ENCODE assay signal across 11 cellular contexts in the genomic region with DNA sequence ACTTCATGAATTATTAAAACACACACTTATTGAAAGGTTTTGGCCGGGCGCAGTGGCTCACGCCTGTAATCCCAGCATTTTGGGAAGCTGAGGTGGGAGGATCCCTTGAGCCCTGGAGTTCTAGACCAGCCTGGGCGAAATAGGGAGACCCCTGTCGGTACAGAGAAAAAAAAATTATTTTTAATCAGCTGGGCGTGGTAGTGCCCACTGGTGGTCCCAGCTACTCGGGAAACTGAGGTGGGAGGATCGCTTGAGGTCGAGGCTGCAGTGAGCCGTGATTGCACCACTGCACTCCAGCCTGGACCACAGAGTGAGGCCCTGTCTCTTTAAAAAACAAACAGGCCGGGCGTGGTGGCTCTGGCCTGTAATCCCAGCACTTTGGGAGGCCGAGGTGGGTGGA. TPM values are rescaled to one million over a fixed set of nuclear protein-coding genes. Genes with fewer than 3 reads are reported as not detected.
A peak's percentile ranks its signal among the peaks of the same experiment; 100 is the strongest.
DNase-seq lines count a peak whose midpoint lies in the region; ATAC-seq, FAIRE-seq and TF ChIP-seq lines count a peak whose summit lies in the region.
"Had no signal": no experiment of that assay in that cellular context is flagged by ENCODE, and none has a peak within 500 bp of the region (broad histone marks: within the 10 kb centered on the region; RNA-seq: fewer than 3 reads in every experiment).

No MANE protein-coding gene starts in this region.

- H4K20me1 ChIP-seq in HCT116 (ENCODE audit: insufficient read depth) (no peaks in the 10 kb centered on the region), K562 (replicated peaks; ENCODE audit: control insufficient read depth, insufficient read depth, low read length) (no peaks in the 10 kb centered on the region)

- H2AFZ ChIP-seq in HCT116 (ENCODE audit: low read depth, low read length, poor library complexity, severe bottlenecking) (no peak overlapping the region), K562 (ENCODE audit: low read depth, low read length) (no peak overlapping the region)

- POLR2A ChIA-PET in CD8-positive, alpha-beta memory T cell (lab: Charles Lee): interaction anchor here (0.8 kb wide), 1 partner anchor 16 kb away, joined by 6 read pairs; no protein-coding TSS in a partner anchor
- POLR2A ChIA-PET in HCT116 (lab: Charles Lee) (interaction anchor here (1.5 kb wide), 1 partner anchor 28 kb away, joined by 4 read pairs; no protein-coding TSS in a partner anchor), K562 (lab: Yijun Ruan, JAX) (interaction anchor here (0.6 to 1.5 kb wide), 5 partner anchors 9 to 668 kb away, joined by 3 to 6 read pairs (median 3); no protein-coding TSS in a partner anchor)

- H3K4me3 ChIP-seq in CD8-positive, alpha-beta memory T cell (ENCODE audit: low read length): no peak overlapping the region
- H3K4me3 ChIP-seq in HCT116 (replicated peaks in 1 of 2; ENCODE audit: low read depth in 1 of 2, low read length in 2 of 2): peak overlapping the region in 1 of 2 experiments; percentile 78; a peak in 1 of 4 replicates
- H3K4me3 ChIP-seq in K562: no peak overlapping the region

- H3K4me1 Mint-ChIP-seq in CD8-positive, alpha-beta memory T cell: peaks cover 27 to 33% (median 33%) of the 10 kb centered on the region in 3 donors
- H3K4me1 Mint-ChIP-seq in natural killer cell treated with Interleukin-12 subunit alpha and Interleukin-12 subunit beta and Interleukin-15 and Interleukin-18, amount 100 ng/mL, for 72 hours (ENCODE audit: low read depth in 2 of 2): peaks cover 14 to 15% of the 10 kb centered on the region in 2 donors

- TF ChIP-seq POLR2A in HCT116 (IDR thresholded peaks at IDR 0.05; ENCODE audit: borderline replicate concordance, extremely low read depth, insufficient read depth, insufficient read length) (no peak), K562 (conservative IDR thresholded peaks at IDR 0.05) (no peak)

- no peak for FAIRE-seq in K562 (lab: Jason Lieb, UNC)
- FAIRE-seq: keratinocyte had no signal

- intact Hi-C loops in HCT116 (cut with micrococcal nuclease): no loop called here
- intact Hi-C loops in K562 (cut with micrococcal nuclease): loop anchor here (5.0 kb wide), 1 partner anchor 65 kb away; a partner anchor contains a TSS

- peaks cover 0 to 35% (median 3%) of the 10 kb centered on the region in 3 donors for H3K36me3 Mint-ChIP-seq in CD8-positive, alpha-beta memory T cell
- no peaks in the 10 kb centered on the region for H3K36me3 Mint-ChIP-seq in natural killer cell treated with Interleukin-12 subunit alpha and Interleukin-12 subunit beta and Interleukin-15 and Interleukin-18, amount 100 ng/mL, for 72 hours

- DNase-seq in CD8-positive, alpha-beta memory T cell: no peak
- no peak for DNase-seq in HCT116 (ENCODE audit: low read depth, low spot score)
- no peak for DNase-seq in K562 (ENCODE audit: extremely low read depth in 1 of 4, low spot score in 3 of 4)
- no peak for DNase-seq in natural killer cell treated with Interleukin-12 subunit alpha and Interleukin-12 subunit beta and Interleukin-15 and Interleukin-18, amount 100 ng/mL, for 72 hours (ENCODE audit: low spot score)
- no peak for DNase-seq in activated CD4-positive, CD25-positive, alpha-beta regulatory T cell treated with anti-CD3 and anti-CD28 coated beads, Interleukin-2, amount 50 U/mL, for 72 hours
- no peak for DNase-seq in NCI-H2029 treated with DMSO at 0.1 percent for 48 hours (lab: John Stamatoyannopoulos, UW)

- H3K36me3 ChIP-seq in CD8-positive, alpha-beta memory T cell (ENCODE audit: insufficient read depth, low read length): no peaks in the 10 kb centered on the region
- H3K36me3 ChIP-seq in HCT116 (ENCODE audit: control insufficient read depth in 1 of 2, insufficient read depth in 2 of 2, low read length in 2 of 2) (no peaks in the 10 kb centered on the region), K562 (ENCODE audit: control insufficient read depth, insufficient read depth, low read length) (peaks cover 15% of the 10 kb centered on the region; the same call in 1 of the 3 replicates)

- H3K4me1 ChIP-seq in CD8-positive, alpha-beta memory T cell (ENCODE audit: insufficient read depth, low read length): peaks cover 11% of the 10 kb centered on the region
- peaks cover 22 to 32% of the 10 kb centered on the region in 2 experiments for H3K4me1 ChIP-seq in HCT116 (ENCODE audit: control insufficient read depth in 1 of 2, insufficient read depth in 2 of 2, low read length in 2 of 2)
- peaks cover 20 to 29% of the 10 kb centered on the region in 2 experiments for H3K4me1 ChIP-seq in K562 (replicated peaks in 1 of 2; ENCODE audit: control insufficient read depth in 2 of 2, insufficient read depth in 2 of 2, low read length in 2 of 2)

- RAD21 ChIA-PET in HCT116 (lab: Charles Lee; ENCODE audit: low non-redundant PET in 1 of 2, low total read pairs in 2 of 2, uncharacterized antibody in 2 of 2, unreplicated experiment in 2 of 2): no interaction called here

- no peaks in the 10 kb centered on the region for H3K27me3 ChIP-seq in CD8-positive, alpha-beta memory T cell (ENCODE audit: insufficient read depth, low read length, poor library complexity, severe bottlenecking)
- H3K27me3 ChIP-seq in HCT116 (ENCODE audit: insufficient read depth, low read length) (no peaks in the 10 kb centered on the region), K562 (ENCODE audit: control insufficient read depth in 2 of 2, insufficient read depth in 2 of 2, low read length in 2 of 2) (no peaks in the 10 kb centered on the region)

- H3K9ac ChIP-seq in HCT116 (ENCODE audit: low read length): no peak overlapping the region
- H3K9ac ChIP-seq in K562 (ENCODE audit: insufficient read depth in 1 of 2, low read depth in 2 of 2, low read length in 2 of 2): no peak overlapping the region

- 31% methylated on average over 13 of the region's 13 CpGs for WGBS in K562 (ENCODE audit: insufficient coverage, low coverage, missing lambda C conversion rate)

- no peaks in the 10 kb centered on the region for H3K9me3 ChIP-seq in CD8-positive, alpha-beta memory T cell (ENCODE audit: low read length)
- H3K9me3 ChIP-seq in HCT116 (ENCODE audit: control insufficient read depth in 1 of 2, insufficient read depth in 1 of 2, low read depth in 1 of 2, low read length in 2 of 2): no peaks in the 10 kb centered on the region
- no peaks in the 10 kb centered on the region for H3K9me3 ChIP-seq in K562 (replicated peaks; ENCODE audit: control insufficient read depth, insufficient read depth, low read depth, low read length)

- BruUV-seq in HCT116 (replicated peaks; lab: Mats Ljungman, UMichigan) (no TSS peak), K562 (replicated peaks; lab: Mats Ljungman, UMichigan) (no TSS peak)

- no peaks in the 10 kb centered on the region for H3K9me2 ChIP-seq in HCT116 (ENCODE audit: insufficient read depth)

- H3K4me3 Mint-ChIP-seq in CD8-positive, alpha-beta memory T cell: peak overlapping the region; percentile 96 to 99 (median 98)
- peak overlapping the region; percentile 98 for H3K4me3 Mint-ChIP-seq in natural killer cell treated with Interleukin-12 subunit alpha and Interleukin-12 subunit beta and Interleukin-15 and Interleukin-18, amount 100 ng/mL, for 72 hours

- TF ChIP-seq EP300 in K562 (IDR thresholded peaks at IDR 0.05; ENCODE audit: low read length): no peak

- no peaks in the 10 kb centered on the region for H3K9me3 Mint-ChIP-seq in CD8-positive, alpha-beta memory T cell
- no peaks in the 10 kb centered on the region for H3K9me3 Mint-ChIP-seq in natural killer cell treated with Interleukin-12 subunit alpha and Interleukin-12 subunit beta and Interleukin-15 and Interleukin-18, amount 100 ng/mL, for 72 hours

- no peaks in the 10 kb centered on the region for H3K27me3 Mint-ChIP-seq in CD8-positive, alpha-beta memory T cell
- no peaks in the 10 kb centered on the region for H3K27me3 Mint-ChIP-seq in natural killer cell treated with Interleukin-12 subunit alpha and Interleukin-12 subunit beta and Interleukin-15 and Interleukin-18, amount 100 ng/mL, for 72 hours

- H3K27ac ChIP-seq in CD8-positive, alpha-beta memory T cell (ENCODE audit: low read depth, low read length): no peak overlapping the region
- H3K27ac ChIP-seq in HCT116 (ENCODE audit: low read depth, low read length): peak overlapping the region; percentile 98
- no peak overlapping the region; the same call in 2 of the 3 replicates for H3K27ac ChIP-seq in K562 (ENCODE audit: extremely low read depth, low read depth, low read length)
- H3K27ac ChIP-seq: epithelial cell of prostate had no signal

- in situ Hi-C loops in K562 (cut with MboI): no loop called here

- CTCF ChIA-PET in CD8-positive, alpha-beta memory T cell (lab: Charles Lee): interaction anchor here (0.8 to 5.5 kb wide), 8 partner anchors 9 to 84 kb away, joined by 3 to 74 read pairs (median 6); a partner anchor contains a TSS
- CTCF ChIA-PET in HCT116 (lab: Charles Lee) (interaction anchor here (1.6 to 2.2 kb wide), 3 partner anchors 11 to 180 kb away, joined by 4 to 17 read pairs (median 11); no protein-coding TSS in a partner anchor), K562 (lab: Yijun Ruan, JAX; ENCODE audit: low intra/inter-chr PET ratio) (interaction anchor here (0.6 kb wide), 1 partner anchor 37 kb away, joined by 6 read pairs; no protein-coding TSS in a partner anchor)

- H3K27ac Mint-ChIP-seq in CD8-positive, alpha-beta memory T cell: peak overlapping the region in 5 of 8 donors; percentile 61 to 100 (median 100)
- peak overlapping the region; percentile 99 for H3K27ac Mint-ChIP-seq in natural killer cell treated with Interleukin-12 subunit alpha and Interleukin-12 subunit beta and Interleukin-15 and Interleukin-18, amount 100 ng/mL, for 72 hours

- peak; percentile 21 to 28 (median 27); a peak in 3 of 6 replicates for TF ChIP-seq CTCF in HCT116 (IDR thresholded peaks at IDR 0.05 in 2 of 3, conservative IDR thresholded peaks at IDR 0.05 in 1 of 3; ENCODE audit: borderline replicate concordance in 1 of 3, insufficient read depth in 1 of 3, low read depth in 2 of 3, low read length in 2 of 3)
- TF ChIP-seq CTCF in K562 (IDR thresholded peaks at IDR 0.05 in 2 of 3, conservative IDR thresholded peaks at IDR 0.05 in 1 of 3; ENCODE audit: insufficient read depth in 2 of 3, low read depth in 1 of 3, low read length in 3 of 3): peak; percentile 34 to 66 (median 52); a peak in 5 of 6 replicates

- ATAC-seq in HCT116 (no peak), K562 (no peak), HG03565 (IDR thresholded peaks at IDR 0.05; ENCODE audit: unreplicated experiment) (no peak)
- ATAC-seq in natural killer cell treated with Interleukin-12 subunit alpha and Interleukin-12 subunit beta and Interleukin-15 and Interleukin-18, amount 100 ng/mL, for 72 hours: no peak
- ATAC-seq: Panc1 had no signal

- H3K79me2 ChIP-seq in HCT116 (ENCODE audit: insufficient read depth, low read length): no peaks in the 10 kb centered on the region; the same call in 1 of the 2 replicates
- peaks cover 20% of the 10 kb centered on the region for H3K79me2 ChIP-seq in K562 (ENCODE audit: control insufficient read depth, insufficient read depth, low read length)

- no peaks in the 10 kb centered on the region for H3K9me1 ChIP-seq in K562 (ENCODE audit: control insufficient read depth, insufficient read depth, low read length)

- H3K4me2 ChIP-seq in HCT116 (ENCODE audit: low read length) (peak overlapping the region; percentile 86), K562 (ENCODE audit: insufficient read depth, low read length) (no peak overlapping the region)

- TF ChIP-seq RAD21 in HCT116 (IDR thresholded peaks at IDR 0.05; ENCODE audit: low read depth): no peak
- no peak for TF ChIP-seq RAD21 in K562 (CRISPR knock-in tag; conservative IDR thresholded peaks at IDR 0.05 in 1 of 2, IDR thresholded peaks at IDR 0.05 in 1 of 2)

RNA-seq across cellular contexts. Expression of a gene that starts 1.7 kb away (rescaled TPM):
- 10 to 100 TPM; 19.2 to 19.4 TPM for total RNA-seq in CD8-positive, alpha-beta memory T cell
- 16.0 TPM for polyA plus RNA-seq in CD8-positive, alpha-beta memory T cell
- total RNA-seq in HCT116 (2021; ENCODE audit: unreplicated experiment) (7.7 TPM), K562 (2014; rRNA removed) (4.8 and 6.9 TPM in 2 replicates), K562 (2014; rRNA removed; fragmentation: Illumina TruSeq; extraction: Trizol) (8.0 and 9.6 TPM in 2 replicates), K562 (2015; rRNA removed; fragmentation: Illumina TruSeq; extraction: Trizol) (6.1 and 7.1 TPM in 2 replicates), K562 (2021) (5.9 and 6.6 TPM in 2 replicates)
- 6.5 and 6.6 TPM in 2 replicates for polyA plus RNA-seq in HCT116 (2012)
- total RNA-seq in K562 (2011; cell fraction: chromatin; rRNA removed; ENCODE audit: low replicate concordance): 14.5 and 20.9 TPM in 2 replicates
- 7.0 and 7.1 TPM in 2 replicates for total RNA-seq in K562 (2011; cell fraction: nucleolus; rRNA removed)
- total RNA-seq in K562 (2011; cell fraction: nucleoplasm; rRNA removed): 9.7 and 13.7 TPM in 2 replicates
- polyA plus RNA-seq in K562 (2011; rRNA removed) (13.3 and 18.6 TPM in 2 replicates), K562 (2014; fragmentation: Illumina TruSeq; extraction: Trizol) (4.8 and 6.4 TPM in 2 replicates), K562 (2014; fragmentation: Nextera tagmentation; extraction: Ambion mirVana) (1 to 10 TPM; 2.2 to 3.0 TPM), K562 (2014; rRNA removed) (6.1 and 7.1 TPM in 2 replicates)
- polyA plus RNA-seq in K562 (2011; cell fraction: cytosol; rRNA removed): 8.6 and 14.1 TPM in 2 replicates
- 7.7 and 11.0 TPM in 2 replicates for polyA plus RNA-seq in K562 (2011; cell fraction: nucleus; rRNA removed)
- polyA plus RNA-seq in K562 (2012): 3.6 and 4.9 TPM in 2 replicates
- polyA minus RNA-seq in K562 (2011; rRNA and poly(A)+ RNA removed): 18.4 and 21.3 TPM in 2 replicates
- polyA minus RNA-seq in K562 (2011; cell fraction: cytosol; rRNA and poly(A)+ RNA removed): 5.6 and 9.4 TPM in 2 replicates
- polyA minus RNA-seq in K562 (2011; cell fraction: nucleus; rRNA and poly(A)+ RNA removed): 3.0 and 3.9 TPM in 2 replicates
- 10 to 100 TPM; 22.2 to 23.8 TPM for total RNA-seq in natural killer cell treated with Interleukin-12 subunit alpha and Interleukin-12 subunit beta and Interleukin-15 and Interleukin-18, amount 100 ng/mL, for 72 hours

RNA-seq across cellular contexts. Expression of a gene that starts 12.0 kb away (rescaled TPM):
- total RNA-seq in CD8-positive, alpha-beta memory T cell: 1 to 10 TPM; 3.3 to 3.9 TPM
- polyA plus RNA-seq in CD8-positive, alpha-beta memory T cell: 4.7 TPM
- total RNA-seq in HCT116 (2021; ENCODE audit: unreplicated experiment) (0.17 TPM), K562 (2014; rRNA removed) (12.1 and 14.1 TPM in 2 replicates), K562 (2014; rRNA removed; fragmentation: Illumina TruSeq; extraction: Trizol) (18.9 and 21.8 TPM in 2 replicates), K562 (2015; rRNA removed; fragmentation: Illumina TruSeq; extraction: Trizol) (15.1 and 16.5 TPM in 2 replicates), K562 (2021) (19.4 and 20.5 TPM in 2 replicates)
- polyA plus RNA-seq in HCT116 (2012): 0.41 and 0.91 TPM in 2 replicates
- total RNA-seq in K562 (2011; cell fraction: chromatin; rRNA removed; ENCODE audit: low replicate concordance): 5.0 and 6.7 TPM in 2 replicates
- 4.3 and 5.0 TPM in 2 replicates for total RNA-seq in K562 (2011; cell fraction: nucleolus; rRNA removed)
- total RNA-seq in K562 (2011; cell fraction: nucleoplasm; rRNA removed): 8.1 and 12.4 TPM in 2 replicates
- polyA plus RNA-seq in K562 (2011; rRNA removed) (39.1 and 49.6 TPM in 2 replicates), K562 (2014; fragmentation: Illumina TruSeq; extraction: Trizol) (37.1 and 40.4 TPM in 2 replicates), K562 (2014; fragmentation: Nextera tagmentation; extraction: Ambion mirVana) (10 to 100 TPM; 70.0 to 91.0 TPM), K562 (2014; rRNA removed) (22.0 and 23.8 TPM in 2 replicates)
- polyA plus RNA-seq in K562 (2011; cell fraction: cytosol; rRNA removed): 21.1 and 34.7 TPM in 2 replicates
- 11.4 and 19.4 TPM in 2 replicates for polyA plus RNA-seq in K562 (2011; cell fraction: nucleus; rRNA removed)
- polyA plus RNA-seq in K562 (2012): 13.2 and 18.5 TPM in 2 replicates
- 18.7 TPM in 2 replicates for polyA minus RNA-seq in K562 (2011; rRNA and poly(A)+ RNA removed)
- polyA minus RNA-seq in K562 (2011; cell fraction: cytosol; rRNA and poly(A)+ RNA removed): 6.0 and 7.9 TPM in 2 replicates
- polyA minus RNA-seq in K562 (2011; cell fraction: nucleus; rRNA and poly(A)+ RNA removed): 2.3 and 5.1 TPM in 2 replicates
- total RNA-seq in natural killer cell treated with Interleukin-12 subunit alpha and Interleukin-12 subunit beta and Interleukin-15 and Interleukin-18, amount 100 ng/mL, for 72 hours: 1 to 10 TPM; 4.5 to 8.5 TPM

RNA-seq across cellular contexts. Expression of a gene that starts 12.8 kb away (rescaled TPM):
- total RNA-seq in CD8-positive, alpha-beta memory T cell: 100 to 1,000 TPM; 201 to 213 TPM
- 104 TPM for polyA plus RNA-seq in CD8-positive, alpha-beta memory T cell
- 50.5 TPM for total RNA-seq in HCT116 (2021; ENCODE audit: unreplicated experiment)
- polyA plus RNA-seq in HCT116 (2012): 25.2 and 30.7 TPM in 2 replicates
- total RNA-seq in K562 (2011; cell fraction: chromatin; rRNA removed; ENCODE audit: low replicate concordance): 163 and 207 TPM in 2 replicates
- total RNA-seq in K562 (2011; cell fraction: nucleolus; rRNA removed): 124 and 125 TPM in 2 replicates
- 200 and 254 TPM in 2 replicates for total RNA-seq in K562 (2011; cell fraction: nucleoplasm; rRNA removed)
- 89.9 and 103 TPM in 2 replicates for total RNA-seq in K562 (2014; rRNA removed)
- 130 and 143 TPM in 2 replicates for total RNA-seq in K562 (2014; rRNA removed; fragmentation: Illumina TruSeq; extraction: Trizol)
- 108 and 113 TPM in 2 replicates for total RNA-seq in K562 (2015; rRNA removed; fragmentation: Illumina TruSeq; extraction: Trizol)
- total RNA-seq in K562 (2021): 124 and 133 TPM in 2 replicates
- 189 and 227 TPM in 2 replicates for polyA plus RNA-seq in K562 (2011; rRNA removed)
- 79.0 and 159 TPM in 2 replicates for polyA plus RNA-seq in K562 (2011; cell fraction: cytosol; rRNA removed)
- 404 and 579 TPM in 2 replicates for polyA plus RNA-seq in K562 (2011; cell fraction: nucleus; rRNA removed)
- polyA plus RNA-seq in K562 (2012): 87.3 and 116 TPM in 2 replicates
- polyA plus RNA-seq in K562 (2014; fragmentation: Illumina TruSeq; extraction: Trizol): 137 and 146 TPM in 2 replicates
- polyA plus RNA-seq in K562 (2014; fragmentation: Nextera tagmentation; extraction: Ambion mirVana): 100 to 1,000 TPM in 1 of 2 experiments, 10 to 100 TPM in 1; 78.1 to 114 TPM
- polyA plus RNA-seq in K562 (2014; rRNA removed): 86.8 and 104 TPM in 2 replicates
- polyA minus RNA-seq in K562 (2011; rRNA and poly(A)+ RNA removed): 173 and 193 TPM in 2 replicates
- polyA minus RNA-seq in K562 (2011; cell fraction: cytosol; rRNA and poly(A)+ RNA removed): 75.4 and 77.3 TPM in 2 replicates
- polyA minus RNA-seq in K562 (2011; cell fraction: nucleus; rRNA and poly(A)+ RNA removed): 57.4 and 102 TPM in 2 replicates
- 100 to 1,000 TPM; 213 to 481 TPM for total RNA-seq in natural killer cell treated with Interleukin-12 subunit alpha and Interleukin-12 subunit beta and Interleukin-15 and Interleukin-18, amount 100 ng/mL, for 72 hours

RNA-seq across cellular contexts. Expression of a gene that starts 24.7 kb away (rescaled TPM):
- 1 to 10 TPM; 1.6 to 2.3 TPM for total RNA-seq in CD8-positive, alpha-beta memory T cell
- polyA plus RNA-seq in CD8-positive, alpha-beta memory T cell: 2.7 TPM
- total RNA-seq in HCT116 (2021; ENCODE audit: unreplicated experiment): not detected
- polyA plus RNA-seq in HCT116 (2012): 0.15 and 0.31 TPM in 2 replicates
- 1.2 and 1.9 TPM in 2 replicates for total RNA-seq in K562 (2011; cell fraction: chromatin; rRNA removed; ENCODE audit: low replicate concordance)
- total RNA-seq in K562 (2011; cell fraction: nucleolus; rRNA removed): 1.3 and 1.4 TPM in 2 replicates
- total RNA-seq in K562 (2011; cell fraction: nucleoplasm; rRNA removed): 1.1 and 1.5 TPM in 2 replicates
- 1.2 TPM in 2 replicates for total RNA-seq in K562 (2014; rRNA removed)
- 0.16 and 0.18 TPM in 2 replicates for total RNA-seq in K562 (2014; rRNA removed; fragmentation: Illumina TruSeq; extraction: Trizol)
- 0.49 and 1.5 TPM in 2 replicates for total RNA-seq in K562 (2015; rRNA removed; fragmentation: Illumina TruSeq; extraction: Trizol)
- total RNA-seq in K562 (2021): 1.1 and 1.3 TPM in 2 replicates
- polyA plus RNA-seq in K562 (2011; rRNA removed): 0.39 and 0.74 TPM in 2 replicates
- polyA plus RNA-seq in K562 (2011; cell fraction: cytosol; rRNA removed): 0.36 and 0.46 TPM in 2 replicates
- 0.92 and 1.0 TPM in 2 replicates for polyA plus RNA-seq in K562 (2011; cell fraction: nucleus; rRNA removed)
- polyA plus RNA-seq in K562 (2012): 2.0 and 3.5 TPM in 2 replicates
- polyA plus RNA-seq in K562 (2014; fragmentation: Illumina TruSeq; extraction: Trizol): 0.39 and 0.61 TPM in 2 replicates
- polyA plus RNA-seq in K562 (2014; fragmentation: Nextera tagmentation; extraction: Ambion mirVana): 10 to 100 TPM in 1 of 2 experiments, 1 to 10 TPM in 1; 5.2 to 15.7 TPM
- polyA plus RNA-seq in K562 (2014; rRNA removed): 0.58 and 0.61 TPM in 2 replicates
- polyA minus RNA-seq in K562 (2011; rRNA and poly(A)+ RNA removed): 0.21 and 0.33 TPM in 2 replicates
- polyA minus RNA-seq in K562 (2011; cell fraction: cytosol; rRNA and poly(A)+ RNA removed): 0.82 and 1.7 TPM in 2 replicates
- 0.67 and 1.00 TPM in 2 replicates for polyA minus RNA-seq in K562 (2011; cell fraction: nucleus; rRNA and poly(A)+ RNA removed)
- 1 to 10 TPM in 1 of 2 donors, under 1 TPM in 1; 0.95 to 1.1 TPM for total RNA-seq in natural killer cell treated with Interleukin-12 subunit alpha and Interleukin-12 subunit beta and Interleukin-15 and Interleukin-18, amount 100 ng/mL, for 72 hours

RNA-seq across cellular contexts. Expression of a gene that starts 35.8 kb away (rescaled TPM):
- total RNA-seq in CD8-positive, alpha-beta memory T cell: 1 to 10 TPM in 1 of 2 experiments, under 1 TPM in 1; 0.75 to 1.3 TPM
- 0.08 TPM for polyA plus RNA-seq in CD8-positive, alpha-beta memory T cell
- total RNA-seq in HCT116 (2021; ENCODE audit: unreplicated experiment): 0.86 TPM
- polyA plus RNA-seq in HCT116 (2012): 0.82 and 0.85 TPM in 2 replicates
- total RNA-seq in K562 (2011; cell fraction: chromatin; rRNA removed; ENCODE audit: low replicate concordance): 9.9 and 10.6 TPM in 2 replicates
- 5.3 TPM in 2 replicates for total RNA-seq in K562 (2011; cell fraction: nucleolus; rRNA removed)
- 6.0 and 10.8 TPM in 2 replicates for total RNA-seq in K562 (2011; cell fraction: nucleoplasm; rRNA removed)
- 0.49 and 0.68 TPM in 2 replicates for total RNA-seq in K562 (2014; rRNA removed)
- total RNA-seq in K562 (2014; rRNA removed; fragmentation: Illumina TruSeq; extraction: Trizol): 0.55 and 0.67 TPM in 2 replicates
- total RNA-seq in K562 (2015; rRNA removed; fragmentation: Illumina TruSeq; extraction: Trizol): 0.54 and 0.90 TPM in 2 replicates
- total RNA-seq in K562 (2021): 0.47 and 0.84 TPM in 2 replicates
- 1.3 and 2.5 TPM in 2 replicates for polyA plus RNA-seq in K562 (2011; rRNA removed)
- polyA plus RNA-seq in K562 (2011; cell fraction: cytosol; rRNA removed): 0.37 and 2.3 TPM in 2 replicates
- 5.6 and 8.6 TPM in 2 replicates for polyA plus RNA-seq in K562 (2011; cell fraction: nucleus; rRNA removed)
- 0.44 and 1.3 TPM in 2 replicates for polyA plus RNA-seq in K562 (2012)
- 0.53 and 0.98 TPM in 2 replicates for polyA plus RNA-seq in K562 (2014; fragmentation: Illumina TruSeq; extraction: Trizol)
- polyA plus RNA-seq in K562 (2014; fragmentation: Nextera tagmentation; extraction: Ambion mirVana): under 1 TPM; 0.08 to 0.31 TPM
- 0.73 and 1.4 TPM in 2 replicates for polyA plus RNA-seq in K562 (2014; rRNA removed)
- polyA minus RNA-seq in K562 (2011; rRNA and poly(A)+ RNA removed): 1.2 and 1.5 TPM in 2 replicates
- polyA minus RNA-seq in K562 (2011; cell fraction: cytosol; rRNA and poly(A)+ RNA removed): not detected in 2 replicates
- polyA minus RNA-seq in K562 (2011; cell fraction: nucleus; rRNA and poly(A)+ RNA removed): 0.54 and 1.6 TPM in 2 replicates
- total RNA-seq in natural killer cell treated with Interleukin-12 subunit alpha and Interleukin-12 subunit beta and Interleukin-15 and Interleukin-18, amount 100 ng/mL, for 72 hours: 1 to 10 TPM; 1.4 to 3.8 TPM
- total RNA-seq: G401 had no signal
